9 cellular contexts compared by ENCODE assay signal in genomic region chr2:49973917-49974368, GRCh38.
DNase-seq lines count a peak whose midpoint lies in the region; ATAC-seq, FAIRE-seq and TF ChIP-seq lines count a peak whose summit lies in the region.
"Had no signal": no experiment of that assay in that cellular context is flagged by ENCODE, and none has a peak within 500 bp of the region (broad histone marks: within the 10 kb centered on the region; RNA-seq: fewer than 3 reads in every experiment).

No MANE protein-coding gene starts in this region.

- no peak for TF ChIP-seq EP300 in A549 (IDR thresholded peaks at IDR 0.05)

- ATAC-seq in A549 (peak; percentile 99 to 100), GM19395 (IDR thresholded peaks at IDR 0.05; ENCODE audit: unreplicated experiment) (peak; percentile 99), HG03565 (IDR thresholded peaks at IDR 0.05; ENCODE audit: unreplicated experiment) (peak; percentile 100), RWPE2 (ENCODE audit: low read depth) (peak; percentile 94), heart left ventricle (peak; percentile 91 to 100 (median 97))

- CTCF ChIA-PET in A549 (lab: Yijun Ruan, JAX): no interaction called here
- CTCF ChIA-PET in activated naive CD4-positive, alpha-beta T cell treated with anti-CD3 and anti-CD28 coated beads for 36 hours (lab: Charles Lee): no interaction called here

- H3K4me3 ChIP-seq in A549 (peak overlapping the region; percentile 31), RWPE2 (ENCODE audit: severe bottlenecking) (peak overlapping the region; percentile 3), heart left ventricle (peak overlapping the region; percentile 16 to 52 (median 42))
- H3K4me3 ChIP-seq: BLaER1 had no signal

- TF ChIP-seq CTCF in A549 (IDR thresholded peaks at IDR 0.05): no peak
- no peak for TF ChIP-seq CTCF in RWPE2 (IDR thresholded peaks at IDR 0.05; ENCODE audit: poor library complexity, severe bottlenecking)
- no peak for TF ChIP-seq CTCF in heart left ventricle (IDR thresholded peaks at IDR 0.05)

- no peaks in the 10 kb centered on the region for H3K9me3 ChIP-seq in A549
- no peaks in the 10 kb centered on the region for H3K9me3 ChIP-seq in RWPE2 (ENCODE audit: severe bottlenecking)
- no peaks in the 10 kb centered on the region for H3K9me3 ChIP-seq in heart left ventricle
- H3K9me3 ChIP-seq: BLaER1 had no signal

- peaks cover 2% of the 10 kb centered on the region for H3K4me1 Mint-ChIP-seq in activated naive CD4-positive, alpha-beta T cell treated with anti-CD3 and anti-CD28 coated beads for 36 hours (ENCODE audit: low read depth)

- peak overlapping the region; percentile 82 for H3K4me3 Mint-ChIP-seq in activated naive CD4-positive, alpha-beta T cell treated with anti-CD3 and anti-CD28 coated beads for 36 hours

- WGBS in A549 (ENCODE audit: missing lambda C conversion rate): 1% methylated on average over 9 of the region's 14 CpGs
- WGBS in heart left ventricle, 4 donors: 5 to 13% (median 11%) methylated on average over 14 of the region's 14 CpGs

- intact Hi-C loops in activated naive CD4-positive, alpha-beta T cell treated with anti-CD3 and anti-CD28 coated beads for 36 hours (cut with micrococcal nuclease): loop anchor here (2.0 kb wide), 1 partner anchor 33 kb away; no protein-coding TSS in a partner anchor
- intact Hi-C loops in heart left ventricle (cut with DNase I) (no loop called here), posterior cingulate gyrus (cut with DNase I) (no loop called here)

- peaks cover 2% of the 10 kb centered on the region for H3K9me3 Mint-ChIP-seq in activated naive CD4-positive, alpha-beta T cell treated with anti-CD3 and anti-CD28 coated beads for 36 hours

- H3K4me1 ChIP-seq in A549: no peaks in the 10 kb centered on the region
- no peaks in the 10 kb centered on the region for H3K4me1 ChIP-seq in RWPE2 (ENCODE audit: insufficient read depth, poor library complexity, severe bottlenecking)
- peaks cover 0 to 2% (median 0%) of the 10 kb centered on the region in 12 donors for H3K4me1 ChIP-seq in heart left ventricle
- H3K4me1 ChIP-seq: BLaER1 had no signal

- peak overlapping the region; percentile 58 for H3K4me2 ChIP-seq in A549
- H3K4me2 ChIP-seq: BLaER1 had no signal

- DNase-seq in A549 (ENCODE audit: low read depth in 1 of 2, low spot score in 1 of 2) (peak; percentile 5 to 64), RWPE2 (ENCODE audit: low spot score) (no peak), heart left ventricle (peak; percentile 50 to 78 (median 71)), posterior cingulate gyrus (peak; percentile 88 to 99 (median 96)), ureter (ENCODE audit: low spot score) (peak; percentile 55)
- DNase-seq in activated naive CD4-positive, alpha-beta T cell treated with anti-CD3 and anti-CD28 coated beads for 36 hours: peak; percentile 77

- no peaks in the 10 kb centered on the region for H3K27me3 Mint-ChIP-seq in activated naive CD4-positive, alpha-beta T cell treated with anti-CD3 and anti-CD28 coated beads for 36 hours (ENCODE audit: low read depth)

- TF ChIP-seq POLR2A in A549 (IDR thresholded peaks at IDR 0.05; ENCODE audit: low read length) (peak; percentile 17; the same call in 1 of the 2 replicates), heart left ventricle (IDR thresholded peaks at IDR 0.05) (no peak)

- no peaks in the 10 kb centered on the region for H3K36me3 Mint-ChIP-seq in activated naive CD4-positive, alpha-beta T cell treated with anti-CD3 and anti-CD28 coated beads for 36 hours (ENCODE audit: low read depth)

- POLR2A ChIA-PET in A549 (lab: Yijun Ruan, JAX): no interaction called here

- peak overlapping the region; percentile 61 for H3K27ac Mint-ChIP-seq in activated naive CD4-positive, alpha-beta T cell treated with anti-CD3 and anti-CD28 coated beads for 36 hours

- TF ChIP-seq RAD21 in A549 (conservative IDR thresholded peaks at IDR 0.05 in 1 of 2, IDR thresholded peaks at IDR 0.05 in 1 of 2): no peak

- H3K36me3 ChIP-seq in RWPE2 (ENCODE audit: low read depth) (no peaks in the 10 kb centered on the region), heart left ventricle (no peaks in the 10 kb centered on the region)
- H3K36me3 ChIP-seq: BLaER1 had no signal

- H3K27me3 ChIP-seq in RWPE2 (ENCODE audit: insufficient read depth, poor library complexity, severe bottlenecking) (no peaks in the 10 kb centered on the region), heart left ventricle (no peaks in the 10 kb centered on the region)
- H3K27me3 ChIP-seq: BLaER1 had no signal

- H3K27ac ChIP-seq in A549 (no peak overlapping the region), RWPE2 (ENCODE audit: poor library complexity, severe bottlenecking) (no peak overlapping the region), heart left ventricle (peak overlapping the region in 2 of 12 donors; percentile 14 to 28)
- H3K27ac ChIP-seq: BLaER1 had no signal

- FAIRE-seq in A549 (lab: Jason Lieb, UNC): no peak

TF ChIP-seq in A549, 52 proteins besides CTCF, POLR2A, EP300 and RAD21:
- TF ChIP-seq MAX (IDR thresholded peaks at IDR 0.05): peak; percentile 59
- peak; percentile 70 for TF ChIP-seq USF2 (IDR thresholded peaks at IDR 0.05)
- TF ChIP-seq E2F6 (IDR thresholded peaks at IDR 0.05; ENCODE audit: borderline replicate concordance, low read depth): 0 out of 2 replicates have a peak, but pooled peaks have one; percentile 42
- TF ChIP-seq NPAS2 (CRISPR knock-in tag; IDR thresholded peaks at IDR 0.05; ENCODE audit: borderline replicate concordance): no peak
- TF ChIP-seq HMGXB4 (CRISPR knock-in tag; IDR thresholded peaks at IDR 0.05; ENCODE audit: borderline replicate concordance): no peak
